ENCODE assay signal across 8 cellular contexts in the genomic region with DNA sequence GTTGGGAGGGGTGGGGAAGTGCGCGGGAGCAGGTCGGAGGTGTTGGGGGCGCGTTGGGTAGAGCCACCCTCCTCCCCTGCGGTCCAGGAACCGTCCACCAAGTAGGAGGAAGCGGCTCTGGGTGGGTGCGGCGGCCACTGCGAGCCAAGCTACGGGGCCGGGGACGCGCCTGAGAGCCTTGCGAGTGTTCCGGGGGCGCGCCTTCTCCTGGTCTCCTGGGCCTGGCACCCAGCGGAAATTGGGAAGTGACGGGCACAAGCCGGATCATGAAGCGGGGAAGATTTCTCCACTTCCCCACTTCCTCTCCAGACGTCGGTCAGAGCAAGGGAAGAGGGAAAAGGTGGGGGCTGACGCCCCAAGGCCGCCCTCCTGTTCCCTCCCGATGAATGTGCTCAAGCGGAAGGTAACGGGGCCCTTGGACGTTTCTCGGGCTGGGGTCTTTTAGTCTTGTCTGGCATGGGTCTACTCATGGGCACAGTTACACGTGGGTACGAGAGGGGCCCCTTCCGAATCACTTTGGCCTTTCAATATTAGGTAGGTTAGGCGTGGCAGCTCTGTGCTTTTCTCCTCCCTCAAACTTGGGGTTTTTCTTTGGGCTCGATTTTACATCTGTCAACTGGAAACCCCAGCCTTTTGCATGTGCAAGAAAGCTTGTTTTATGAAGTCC. TPM values are rescaled to one million over a fixed set of nuclear protein-coding genes. Genes with fewer than 3 reads are reported as not detected.
DNase-seq lines count a peak whose midpoint lies in the region; ATAC-seq and TF ChIP-seq lines count a peak whose summit lies in the region.

No MANE protein-coding gene starts in this region.

- peak overlapping the region; percentile 99 for H3K27ac Mint-ChIP-seq in Caco-2 (ENCODE audit: unreplicated experiment)
- peak overlapping the region; percentile 98 for H3K27ac Mint-ChIP-seq in activated CD4-positive, alpha-beta memory T cell treated with anti-CD3 and anti-CD28 coated beads, Interleukin-2, amount 10 ng/mL, durations not matched to agents 7 days and 5 days

- DNase-seq in Caco-2 (no peak), Right ventricle myocardium superior (peak; percentile 89), NCI-H2107 (lab: John Stamatoyannopoulos, UW) (no peak), DMS114 treated with DMSO at 0.1 percent for 48 hours (lab: John Stamatoyannopoulos, UW; ENCODE audit: unreplicated experiment) (no peak)
- peak; percentile 17 for DNase-seq in activated CD4-positive, alpha-beta memory T cell treated with anti-CD3 and anti-CD28 coated beads, Interleukin-2, amount 10 ng/mL, durations not matched to agents 7 days and 5 days

- CTCF ChIA-PET in Caco-2 (lab: Charles Lee) = interaction anchor here (0.9 to 2.2 kb wide), 6 partner anchors 20 to 137 kb away, joined by 3 to 12 read pairs (median 8); a partner anchor contains a TSS
- CTCF ChIA-PET in activated CD4-positive, alpha-beta memory T cell treated with anti-CD3 and anti-CD28 coated beads, Interleukin-2, amount 10 ng/mL, durations not matched to agents 7 days and 5 days (lab: Charles Lee) = interaction anchor here (1.3 to 4.2 kb wide), 6 partner anchors 21 to 231 kb away, joined by 3 to 24 read pairs (median 10); a partner anchor contains a TSS

- no peaks in the 10 kb centered on the region for H3K27me3 Mint-ChIP-seq in Caco-2 (ENCODE audit: insufficient read depth, unreplicated experiment)
- no peaks in the 10 kb centered on the region for H3K27me3 Mint-ChIP-seq in activated CD4-positive, alpha-beta memory T cell treated with anti-CD3 and anti-CD28 coated beads, Interleukin-2, amount 10 ng/mL, durations not matched to agents 7 days and 5 days

- intact Hi-C loops in Caco-2 (cut with micrococcal nuclease; ENCODE audit: unreplicated experiment) = loop anchor here (5.0 kb wide), 1 partner anchor 70 kb away; a partner anchor contains a TSS
- intact Hi-C loops in Right ventricle myocardium superior (cut with DNase I) = loop anchor here (2.0 kb wide), 1 partner anchor 24 kb away; a partner anchor contains a TSS

- peak overlapping the region; percentile 96 for H3K27ac ChIP-seq in rectal smooth muscle tissue (ENCODE audit: low read depth, low read length)

- H3K27me3 ChIP-seq in Caco-2 (replicated peaks; ENCODE audit: control insufficient read depth, insufficient read depth, low read length) (no peaks in the 10 kb centered on the region), rectal smooth muscle tissue (ENCODE audit: control insufficient read depth, insufficient read depth, low read length) (no peaks in the 10 kb centered on the region)

- ATAC-seq in HG03439 (IDR thresholded peaks at IDR 0.05; ENCODE audit: unreplicated experiment) (peak; percentile 1), Right ventricle myocardium superior (ENCODE audit: poor library complexity) (peak; percentile 42), GM18870 (IDR thresholded peaks at IDR 0.05; ENCODE audit: unreplicated experiment) (no peak)

- peaks cover 17% of the 10 kb centered on the region for H3K4me1 ChIP-seq in Caco-2
- peaks cover 20% of the 10 kb centered on the region for H3K4me1 ChIP-seq in rectal smooth muscle tissue (ENCODE audit: control insufficient read depth, insufficient read depth, low read length)

- POLR2A ChIA-PET in Caco-2 (lab: Charles Lee) = interaction anchor here (0.6 to 2.5 kb wide), 24 partner anchors 8 to 245 kb away, joined by 3 to 160 read pairs (median 9); a partner anchor contains a TSS
- POLR2A ChIA-PET in activated CD4-positive, alpha-beta memory T cell treated with anti-CD3 and anti-CD28 coated beads, Interleukin-2, amount 10 ng/mL, durations not matched to agents 7 days and 5 days (lab: Charles Lee) = interaction anchor here (0.7 to 6.0 kb wide), 33 partner anchors 11 to 733 kb away, joined by 3 to 109 read pairs (median 6); a partner anchor contains a TSS

- H3K4me1 Mint-ChIP-seq in Caco-2 (ENCODE audit: low read depth, unreplicated experiment) = peaks cover 25% of the 10 kb centered on the region
- peaks cover 50% of the 10 kb centered on the region for H3K4me1 Mint-ChIP-seq in activated CD4-positive, alpha-beta memory T cell treated with anti-CD3 and anti-CD28 coated beads, Interleukin-2, amount 10 ng/mL, durations not matched to agents 7 days and 5 days

- H3K36me3 ChIP-seq in Caco-2 (ENCODE audit: control insufficient read depth, insufficient read depth, low read length) = 0 out of 2 replicates have a peak, but pooled peaks cover 2% of the 10 kb centered on the region
- H3K36me3 ChIP-seq in rectal smooth muscle tissue (ENCODE audit: control insufficient read depth, insufficient read depth, low read length) = peaks cover 2% of the 10 kb centered on the region

- H3K4me3 ChIP-seq in Caco-2 (ENCODE audit: low read depth, low read length) = peak overlapping the region; percentile 57
- peak overlapping the region; percentile 73 for H3K4me3 ChIP-seq in rectal smooth muscle tissue (ENCODE audit: low read length)

- no peak for TF ChIP-seq CTCF in Caco-2 (IDR thresholded peaks at IDR 0.05; ENCODE audit: insufficient read depth in 1 of 2, low read depth in 1 of 2, low read length in 1 of 2, severe bottlenecking in 1 of 2, unreplicated experiment in 1 of 2)

- H3K9me3 ChIP-seq in Caco-2 = no peaks in the 10 kb centered on the region

- BruUV-seq in Caco-2 (replicated peaks; lab: Mats Ljungman, UMichigan) = no TSS peak

- H3K9me3 Mint-ChIP-seq in Caco-2 (ENCODE audit: unreplicated experiment) = no peaks in the 10 kb centered on the region
- no peaks in the 10 kb centered on the region for H3K9me3 Mint-ChIP-seq in activated CD4-positive, alpha-beta memory T cell treated with anti-CD3 and anti-CD28 coated beads, Interleukin-2, amount 10 ng/mL, durations not matched to agents 7 days and 5 days

- peak overlapping the region; percentile 94 for H3K4me3 Mint-ChIP-seq in Caco-2 (ENCODE audit: unreplicated experiment)
- peak overlapping the region; percentile 97 for H3K4me3 Mint-ChIP-seq in activated CD4-positive, alpha-beta memory T cell treated with anti-CD3 and anti-CD28 coated beads, Interleukin-2, amount 10 ng/mL, durations not matched to agents 7 days and 5 days

- peaks cover 66% of the 10 kb centered on the region for H3K36me3 Mint-ChIP-seq in Caco-2 (ENCODE audit: insufficient read depth, unreplicated experiment)
- H3K36me3 Mint-ChIP-seq in activated CD4-positive, alpha-beta memory T cell treated with anti-CD3 and anti-CD28 coated beads, Interleukin-2, amount 10 ng/mL, durations not matched to agents 7 days and 5 days (ENCODE audit: low read depth) = peaks cover 56% of the 10 kb centered on the region

- peak overlapping the region; percentile 36 for H3K9ac ChIP-seq in rectal smooth muscle tissue (ENCODE audit: low read length)

RNA-seq across cellular contexts. Expression of a gene that starts 0.9 kb away (rescaled TPM):
- 160 and 173 TPM in 2 replicates for total RNA-seq in Caco-2 (2022)
- 100 to 1,000 TPM; 116 to 120 TPM for total RNA-seq in activated CD4-positive, alpha-beta memory T cell treated with anti-CD3 and anti-CD28 coated beads, Interleukin-2, amount 10 ng/mL, durations not matched to agents 7 days and 5 days
- 28.7 TPM for total RNA-seq in Right ventricle myocardium superior

RNA-seq across cellular contexts. Expression of a gene that starts 21.2 kb away (rescaled TPM):
- total RNA-seq in Caco-2 (2022) = 257 and 273 TPM in 2 replicates
- 100 to 1,000 TPM; 109 to 110 TPM for total RNA-seq in activated CD4-positive, alpha-beta memory T cell treated with anti-CD3 and anti-CD28 coated beads, Interleukin-2, amount 10 ng/mL, durations not matched to agents 7 days and 5 days
- total RNA-seq in Right ventricle myocardium superior = 73.4 TPM

RNA-seq across cellular contexts. Expression of a gene that starts 24.3 kb away (rescaled TPM):
- total RNA-seq in Caco-2 (2022) (52.9 and 54.0 TPM in 2 replicates), Right ventricle myocardium superior (25.8 TPM)
- total RNA-seq in activated CD4-positive, alpha-beta memory T cell treated with anti-CD3 and anti-CD28 coated beads, Interleukin-2, amount 10 ng/mL, durations not matched to agents 7 days and 5 days = 10 to 100 TPM; 32.8 to 33.2 TPM

RNA-seq across cellular contexts. Expression of a gene that starts 24.4 kb away (rescaled TPM):
- 1.0 TPM in 2 replicates for total RNA-seq in Caco-2 (2022)
- not detected for total RNA-seq in activated CD4-positive, alpha-beta memory T cell treated with anti-CD3 and anti-CD28 coated beads, Interleukin-2, amount 10 ng/mL, durations not matched to agents 7 days and 5 days
- 0.24 TPM for total RNA-seq in Right ventricle myocardium superior

RNA-seq across cellular contexts. Expression of a gene that starts 48.9 kb away (rescaled TPM):
- total RNA-seq in Caco-2 (2022) (not detected in 2 replicates), Right ventricle myocardium superior (59.3 TPM)
- total RNA-seq in activated CD4-positive, alpha-beta memory T cell treated with anti-CD3 and anti-CD28 coated beads, Interleukin-2, amount 10 ng/mL, durations not matched to agents 7 days and 5 days = 1 to 10 TPM; 3.7 to 4.3 TPM

Comparison
In these comparisons a context has a peak if more than half of its experiments do, and no peak if none do; other contexts are left out.
1. DNase-seq: peak in activated CD4-positive, alpha-beta memory T cell treated with anti-CD3 and anti-CD28 coated beads, Interleukin-2, amount 10 ng/mL, durations not matched to agents 7 days and 5 days (single experiment) and Right ventricle myocardium superior (single experiment); none in Caco-2 (0 of 2), NCI-H2107 (single experiment) and DMS114 treated with DMSO at 0.1 percent for 48 hours (single experiment).